Comparison of ENCODE assay signal across 8 cellular contexts in the genomic region with DNA sequence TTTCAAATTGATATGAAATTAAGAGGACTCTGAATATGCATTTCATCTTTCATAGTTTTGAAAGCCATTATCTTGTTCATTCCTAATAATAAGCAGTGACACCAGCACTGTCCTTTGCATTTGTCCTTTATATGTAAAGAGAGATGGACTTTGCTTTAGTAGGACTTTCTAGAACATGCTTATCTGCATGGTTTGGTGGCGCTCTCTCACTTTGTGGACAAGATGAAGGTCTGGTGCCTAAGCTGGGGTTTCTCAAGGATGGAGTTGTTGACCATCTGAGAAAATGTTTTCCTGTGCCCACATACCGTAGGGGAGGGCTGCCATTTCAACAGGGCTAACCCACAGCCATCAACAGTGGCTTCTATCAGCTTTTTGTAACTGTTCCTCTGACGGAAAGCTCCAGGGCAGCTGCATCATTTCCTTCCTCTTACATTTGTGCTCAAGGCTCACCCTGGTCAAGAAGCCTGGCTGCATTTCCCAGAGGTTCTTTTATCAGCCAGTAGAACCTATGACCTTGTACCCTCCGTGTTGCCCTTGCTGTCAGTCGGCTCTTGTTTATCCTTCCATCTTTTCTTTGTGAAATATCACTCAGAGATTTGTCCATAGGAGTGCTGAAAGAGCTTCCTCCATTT. TPM values are rescaled to one million over a fixed set of nuclear protein-coding genes. Genes with fewer than 3 reads are reported as not detected.
DNase-seq lines count a peak whose midpoint lies in the region; ATAC-seq and TF ChIP-seq lines count a peak whose summit lies in the region.

No MANE protein-coding gene starts in this region.

- H3K36me3 ChIP-seq in smooth muscle cell (ENCODE audit: low read depth) (no peaks in the 10 kb centered on the region), A673 (ENCODE audit: insufficient read depth, low read length, poor library complexity, severe bottlenecking) (no peaks in the 10 kb centered on the region)

- peaks cover 14% of the 10 kb centered on the region for H3K36me3 Mint-ChIP-seq in type B pancreatic cell

- H3K27me3 ChIP-seq in smooth muscle cell (ENCODE audit: low read depth) (no peaks in the 10 kb centered on the region), A673 (replicated peaks; ENCODE audit: insufficient read depth, low read depth, low read length, poor library complexity) (no peaks in the 10 kb centered on the region)

- intact Hi-C loops in A673 (cut with micrococcal nuclease; ENCODE audit: unreplicated experiment): no loop called here

- no peak for TF ChIP-seq POLR2A in GM18505 (IDR thresholded peaks at IDR 0.05; ENCODE audit: borderline replicate concordance, extremely low read depth, insufficient read depth, insufficient read length)

- no TSS peak for BruUV-seq in A673 (replicated peaks; lab: Mats Ljungman, UMichigan)

- H4K20me1 ChIP-seq in smooth muscle cell (ENCODE audit: low read depth): no peaks in the 10 kb centered on the region

- H3K27ac Mint-ChIP-seq in type B pancreatic cell: peak overlapping the region; percentile 1

- no peak overlapping the region for H2AFZ ChIP-seq in smooth muscle cell (ENCODE audit: low read depth)

- no peaks in the 10 kb centered on the region for H3K9me3 ChIP-seq in smooth muscle cell (replicated peaks; ENCODE audit: low read depth)
- no peaks in the 10 kb centered on the region for H3K9me3 ChIP-seq in A673 (ENCODE audit: low read depth, low read length, poor library complexity, severe bottlenecking)

- H3K9ac ChIP-seq in smooth muscle cell (ENCODE audit: low read depth): no peak overlapping the region

- no peak overlapping the region for H3K4me2 ChIP-seq in smooth muscle cell

- TF ChIP-seq CTCF in coronary artery (IDR thresholded peaks at IDR 0.05): no peak
- no peak for TF ChIP-seq CTCF in type B pancreatic cell (conservative IDR thresholded peaks at IDR 0.05)
- TF ChIP-seq CTCF in smooth muscle cell (IDR thresholded peaks at IDR 0.05; ENCODE audit: borderline replicate concordance, insufficient read depth, poor library complexity, severe bottlenecking): no peak
- TF ChIP-seq CTCF in A673 (conservative IDR thresholded peaks at IDR 0.05; ENCODE audit: low read depth, low read length): no peak

- H3K4me3 ChIP-seq in coronary artery (no peak overlapping the region), smooth muscle cell (no peak overlapping the region), A673 (ENCODE audit: low read depth, low read length, poor library complexity, severe bottlenecking) (no peak overlapping the region)

- H3K79me2 ChIP-seq in smooth muscle cell (ENCODE audit: low read depth): no peaks in the 10 kb centered on the region

- peaks cover 22% of the 10 kb centered on the region for H3K4me1 Mint-ChIP-seq in type B pancreatic cell (ENCODE audit: unreplicated experiment)

- H3K27me3 Mint-ChIP-seq in type B pancreatic cell: no peaks in the 10 kb centered on the region

- peak; percentile 10 for DNase-seq in activated CD8-positive, alpha-beta memory T cell treated with anti-CD3 and anti-CD28 coated beads, Interleukin-2, amount 50 U/mL, for 1 hour (ENCODE audit: extremely low read depth)
- DNase-seq in activated CD8-positive, alpha-beta memory T cell treated with anti-CD3 and anti-CD28 coated beads, Interleukin-2, amount 50 U/mL, for 4 hours: no peak
- no peak for DNase-seq in coronary artery (ENCODE audit: low spot score)
- DNase-seq in midbrain (lab: John Stamatoyannopoulos, UW): peak; percentile 38
- no peak for DNase-seq in type B pancreatic cell (ENCODE audit: extremely low spot score, unreplicated experiment)
- no peak for DNase-seq in smooth muscle cell (lab: John Stamatoyannopoulos, UW; ENCODE audit: unreplicated experiment)
- DNase-seq in A673 (ENCODE audit: low spot score): no peak

- ATAC-seq in GM18505 (IDR thresholded peaks at IDR 0.05; ENCODE audit: unreplicated experiment): no peak

- H3F3A ChIP-seq in smooth muscle cell (ENCODE audit: low read depth): no peaks in the 10 kb centered on the region

- H3K9me3 Mint-ChIP-seq in type B pancreatic cell: no peaks in the 10 kb centered on the region

- no peaks in the 10 kb centered on the region for H3K4me1 ChIP-seq in smooth muscle cell (ENCODE audit: low read depth)
- no peaks in the 10 kb centered on the region for H3K4me1 ChIP-seq in A673 (ENCODE audit: insufficient read depth, low read length, poor library complexity, severe bottlenecking)

- CTCF ChIA-PET in A673 (lab: Charles Lee): interaction anchor here (0.8 to 1.1 kb wide), 2 partner anchors 11 to 228 kb away, joined by 3 to 4 read pairs; no protein-coding TSS in a partner anchor

- 77% methylated on average over 5 of the region's 5 CpGs for WGBS in smooth muscle cell (ENCODE audit: low lambda C conversion rate)

- no peak overlapping the region for H3K4me3 Mint-ChIP-seq in type B pancreatic cell

- H3K27ac ChIP-seq in coronary artery: peak overlapping the region; percentile 65 to 77
- no peak overlapping the region for H3K27ac ChIP-seq in smooth muscle cell (ENCODE audit: low read depth)
- no peak overlapping the region for H3K27ac ChIP-seq in A673 (ENCODE audit: low read depth, low read length, poor library complexity, severe bottlenecking)

- POLR2A ChIA-PET in A673 (lab: Charles Lee; ENCODE audit: low non-redundant PET): no interaction called here

RNA-seq across cellular contexts. Expression of a gene that starts 44.5 kb away (rescaled TPM):
- total RNA-seq in type B pancreatic cell (ENCODE audit: low replicate concordance) (55.4 and 63.9 TPM in 2 replicates), smooth muscle cell (19.0 and 23.9 TPM in 2 replicates), A673 (2021) (43.9 and 52.4 TPM in 2 replicates)
- polyA plus RNA-seq in smooth muscle cell: 9.4 and 12.8 TPM in 2 replicates

Comparison
In these comparisons a context has a peak if more than half of its experiments do, and no peak if none do; other contexts are left out.
1. DNase-seq: peak in activated CD8-positive, alpha-beta memory T cell treated with anti-CD3 and anti-CD28 coated beads, Interleukin-2, amount 50 U/mL, for 1 hour (single experiment) and midbrain (single experiment); none in activated CD8-positive, alpha-beta memory T cell treated with anti-CD3 and anti-CD28 coated beads, Interleukin-2, amount 50 U/mL, for 4 hours (single experiment), coronary artery (single experiment), type B pancreatic cell (single experiment), smooth muscle cell (single experiment) and A673 (single experiment).
2. H3K27ac ChIP-seq: peak in coronary artery (2 of 2); none in smooth muscle cell (single experiment) and A673 (single experiment).